Comparison of ENCODE assay signal across 1 cellular context in genomic region chr11:77211040-77211451, GRCh38.
TF ChIP-seq lines count a peak whose summit lies in the region.

No MANE protein-coding gene starts in this region.

TF ChIP-seq in SK-N-SH, 30 proteins besides CTCF, POLR2A, EP300 and RAD21 (continued from another document):
- no peak for TF ChIP-seq FOXM1 (IDR thresholded peaks at IDR 0.05; ENCODE audit: low read depth)
TF ChIP-seq in SK-N-SH: peak in this region for 0.
